8 cellular contexts compared by ENCODE assay signal in the genomic region with DNA sequence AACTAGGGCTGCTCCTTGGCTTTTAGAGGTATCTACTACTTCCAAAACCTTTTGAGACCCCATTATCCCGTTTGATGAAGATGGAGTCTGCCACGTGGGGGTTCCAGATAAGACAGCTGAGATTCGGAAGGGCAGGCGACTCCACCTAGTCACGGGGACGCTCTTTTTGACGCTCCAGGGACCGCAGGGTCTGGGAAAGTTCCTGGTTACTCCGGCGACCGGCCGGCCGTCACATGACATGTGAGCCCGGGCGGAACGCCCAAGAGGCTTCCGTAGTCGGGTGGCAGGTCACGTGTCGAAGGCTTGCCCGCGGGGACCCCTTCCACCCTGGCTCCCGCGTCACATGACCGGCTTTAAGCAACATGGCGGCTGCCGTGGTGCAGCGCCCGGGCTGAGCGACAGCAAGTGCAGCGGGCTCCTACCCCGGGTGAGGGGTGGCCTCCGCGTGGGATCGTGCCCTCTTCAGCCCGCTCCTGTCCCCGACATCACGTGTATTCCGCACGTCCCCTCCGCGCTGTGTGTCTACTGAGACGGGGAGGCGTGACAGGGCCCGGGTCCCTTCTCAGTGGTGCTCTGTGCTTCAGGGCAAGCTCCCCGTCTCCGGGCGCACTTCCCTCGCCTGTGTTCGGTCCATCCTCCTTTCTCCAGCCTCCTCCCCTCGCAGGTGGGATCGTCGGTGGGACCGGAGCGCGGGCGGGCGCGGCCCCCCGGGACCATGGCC.
DNase-seq lines count a peak whose midpoint lies in the region; ATAC-seq, FAIRE-seq and TF ChIP-seq lines count a peak whose summit lies in the region.

A gene with protein sequence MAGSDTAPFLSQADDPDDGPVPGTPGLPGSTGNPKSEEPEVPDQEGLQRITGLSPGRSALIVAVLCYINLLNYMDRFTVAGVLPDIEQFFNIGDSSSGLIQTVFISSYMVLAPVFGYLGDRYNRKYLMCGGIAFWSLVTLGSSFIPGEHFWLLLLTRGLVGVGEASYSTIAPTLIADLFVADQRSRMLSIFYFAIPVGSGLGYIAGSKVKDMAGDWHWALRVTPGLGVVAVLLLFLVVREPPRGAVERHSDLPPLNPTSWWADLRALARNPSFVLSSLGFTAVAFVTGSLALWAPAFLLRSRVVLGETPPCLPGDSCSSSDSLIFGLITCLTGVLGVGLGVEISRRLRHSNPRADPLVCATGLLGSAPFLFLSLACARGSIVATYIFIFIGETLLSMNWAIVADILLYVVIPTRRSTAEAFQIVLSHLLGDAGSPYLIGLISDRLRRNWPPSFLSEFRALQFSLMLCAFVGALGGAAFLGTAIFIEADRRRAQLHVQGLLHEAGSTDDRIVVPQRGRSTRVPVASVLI (plus strand): TSS at position 342 of the 721 bp plus-strand sequence. CDS start 374 bp downstream, at position 716.

- H3K4me3 ChIP-seq in coronary artery: peak within 1 kb of the TSS; percentile 84

- H3K27ac ChIP-seq in coronary artery (peak within 1 kb of the TSS; percentile 79 to 81), layer of hippocampus (ENCODE audit: low read depth, low read length) (peak within 1 kb of the TSS; percentile 54)

- peak; percentile 87 for FAIRE-seq in GM19239 (lab: Jason Lieb, UNC)

- TF ChIP-seq CTCF in coronary artery (IDR thresholded peaks at IDR 0.05): no peak

- peak; percentile 68 for ATAC-seq in HG03457 (IDR thresholded peaks at IDR 0.05; ENCODE audit: unreplicated experiment)

- DNase-seq in AML-193 (lab: John Stamatoyannopoulos, UW) (peak; percentile 85 to 94), GM19239 (ENCODE audit: insufficient read length, low spot score) (peak; percentile 98), NCI-H526 (lab: John Stamatoyannopoulos, UW) (peak; percentile 85 to 96), coronary artery (ENCODE audit: low spot score) (peak; percentile 98)
- peak; percentile 97 for DNase-seq in activated CD4-positive, alpha-beta T cell treated with anti-CD3 and anti-CD28 coated beads for 48 hours
- DNase-seq in stimulated activated CD4-positive, alpha-beta T cell treated with anti-CD3 and anti-CD28 coated beads, Interleukin-1b, Interleukin-23, amount 100 ng/mL, for 4 hours (ENCODE audit: low read depth in 2 of 2): peak; percentile 83 to 87

- no peaks in the 10 kb centered on the region for H3K27me3 ChIP-seq in layer of hippocampus (ENCODE audit: control insufficient read depth, insufficient read depth, low read length)

Comparison
In these comparisons a context has a peak if more than half of its experiments do, and no peak if none do; other contexts are left out.
1. Peak in every context shown above with its lines: DNase-seq, ATAC-seq, H3K4me3 ChIP-seq and H3K27ac ChIP-seq.